ENCODE assay signal across 8 cellular contexts in the genomic region with DNA sequence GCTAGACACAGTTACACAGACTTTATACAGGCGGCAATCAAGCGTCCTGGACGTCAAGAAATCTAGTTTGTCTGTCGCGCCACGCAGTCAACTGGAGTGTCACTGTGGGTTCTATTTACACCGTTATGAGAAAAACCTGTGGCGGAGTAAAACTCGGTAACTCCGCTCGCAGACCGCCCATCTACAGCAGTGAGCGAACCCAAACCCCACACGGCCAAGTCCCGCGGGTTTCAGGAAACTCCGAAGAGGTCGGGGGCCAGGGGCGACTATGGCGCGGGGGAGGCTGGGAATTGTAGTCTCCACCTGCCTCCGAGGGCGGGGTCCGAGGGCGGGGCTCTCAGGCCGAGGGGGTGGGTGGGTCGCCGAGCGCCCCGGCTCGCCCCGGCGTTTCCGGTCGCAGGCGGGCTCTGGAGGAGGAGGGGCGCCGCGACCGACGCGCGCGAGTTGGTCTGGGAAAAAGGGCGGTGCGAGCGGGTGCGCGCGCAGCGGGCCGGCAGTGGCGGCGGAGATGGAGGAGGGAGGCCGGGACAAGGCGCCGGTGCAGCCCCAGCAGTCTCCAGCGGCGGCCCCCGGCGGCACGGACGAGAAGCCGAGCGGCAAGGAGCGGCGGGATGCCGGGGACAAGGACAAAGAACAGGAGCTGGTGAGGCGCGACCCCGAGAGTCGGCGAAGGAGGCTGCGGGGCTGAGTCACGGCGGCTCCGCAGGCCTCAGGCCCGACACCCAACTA. TPM values are rescaled to one million over a fixed set of nuclear protein-coding genes. Genes with fewer than 3 reads are reported as not detected.
DNase-seq lines count a peak whose midpoint lies in the region; ATAC-seq, FAIRE-seq and TF ChIP-seq lines count a peak whose summit lies in the region.

Gene PSMD2, plus strand, starts transcription at position 483 of the 729 bp plus-strand sequence. Its CDS starts 26 bp downstream, at position 509.

- H3K4me1 Mint-ChIP-seq in T-helper 2 cell treated with Interferon-gamma antibody and Interleukin-4, amounts not matched to agents 5 μg/mL and 100 μg/mL, for 36 hours (ENCODE audit: low read depth): peaks cover 26% of the 10 kb centered on the region

- H3K4me1 ChIP-seq in ascending aorta (no peaks in the 10 kb centered on the region), right cardiac atrium (ENCODE audit: control insufficient read depth, insufficient read depth, low read length) (peaks cover 3% of the 10 kb centered on the region)

- H3K36me3 ChIP-seq in ascending aorta: peaks cover 34 to 36% of the 10 kb centered on the region in 2 donors

- peak; percentile 55 for ATAC-seq in GM18508 (IDR thresholded peaks at IDR 0.05; ENCODE audit: insufficient read depth, unreplicated experiment)
- peak; percentile 93 for ATAC-seq in HG02981 (IDR thresholded peaks at IDR 0.05; ENCODE audit: unreplicated experiment)
- peak; percentile 99 for ATAC-seq in right cardiac atrium

- intact Hi-C loops in ascending aorta (cut with DNase I): loop anchor here (1.0 to 5.0 kb wide), 9 partner anchors 15 to 412 kb away; partner anchors contain the start of genes ABCF3, AP2M1, CLCN2 and EEF1AKMT4
- intact Hi-C loops in right cardiac atrium (cut with DNase I): loop anchor here in 2 of 4 donors (10.0 kb wide), 2 partner anchors 74 to 114 kb away; partner anchors contain the start of genes ABCF3 (in 1 of the 2) and VWA5B2 (in 1 of the 2)

- no peak for FAIRE-seq in urothelium cell line (lab: Jason Lieb, UNC)

- WGBS in right cardiac atrium: under 1% methylated on average over 78 of the region's 78 CpGs

- H3K27me3 ChIP-seq in ascending aorta (no peaks in the 10 kb centered on the region), right cardiac atrium (ENCODE audit: control insufficient read depth, insufficient read depth) (no peaks in the 10 kb centered on the region)

- H3K4me3 ChIP-seq in ascending aorta (peak within 1 kb of the TSS; percentile 75 to 78), right cardiac atrium (ENCODE audit: low read length) (peak within 1 kb of the TSS; percentile 89)

- peak; percentile 97 for DNase-seq in NCI-H2029 (lab: John Stamatoyannopoulos, UW)
- peak; percentile 94 for DNase-seq in T-helper 2 cell treated with Interferon-gamma antibody and Interleukin-4, amounts not matched to agents 5 μg/mL and 100 μg/mL, for 36 hours (ENCODE audit: low spot score)
- DNase-seq in ascending aorta (ENCODE audit: low spot score in 2 of 2): peak; percentile 84 to 99
- DNase-seq in right cardiac atrium: peak; percentile 98 to 99 (median 99)
- peak; percentile 81 for DNase-seq in pulmonary artery endothelial cell (ENCODE audit: low read depth, low spot score)
- DNase-seq in urothelium cell line (ENCODE audit: low spot score): peak; percentile 99

- peak in 1 of 3 experiments; percentile 18 for TF ChIP-seq CTCF in ascending aorta (IDR thresholded peaks at IDR 0.05)

- peak within 1 kb of the TSS; percentile 89 for H3K27ac Mint-ChIP-seq in T-helper 2 cell treated with Interferon-gamma antibody and Interleukin-4, amounts not matched to agents 5 μg/mL and 100 μg/mL, for 36 hours

- H3K27me3 Mint-ChIP-seq in T-helper 2 cell treated with Interferon-gamma antibody and Interleukin-4, amounts not matched to agents 5 μg/mL and 100 μg/mL, for 36 hours (ENCODE audit: low read depth): peaks cover 1% of the 10 kb centered on the region

- H3K9me3 ChIP-seq in ascending aorta (no peaks in the 10 kb centered on the region), right cardiac atrium (ENCODE audit: control insufficient read depth, low read length) (no peaks in the 10 kb centered on the region)

- peak within 1 kb of the TSS; percentile 90 for H3K4me3 Mint-ChIP-seq in T-helper 2 cell treated with Interferon-gamma antibody and Interleukin-4, amounts not matched to agents 5 μg/mL and 100 μg/mL, for 36 hours

- H3K9me3 Mint-ChIP-seq in T-helper 2 cell treated with Interferon-gamma antibody and Interleukin-4, amounts not matched to agents 5 μg/mL and 100 μg/mL, for 36 hours: no peaks in the 10 kb centered on the region

- H3K36me3 Mint-ChIP-seq in T-helper 2 cell treated with Interferon-gamma antibody and Interleukin-4, amounts not matched to agents 5 μg/mL and 100 μg/mL, for 36 hours (ENCODE audit: low read depth): peaks cover 43% of the 10 kb centered on the region

- peak within 1 kb of the TSS; percentile 73 to 76 for H3K27ac ChIP-seq in ascending aorta
- peak within 1 kb of the TSS; percentile 89 for H3K27ac ChIP-seq in right cardiac atrium (ENCODE audit: low read length)

RNA-seq across cellular contexts. Expression of gene PSMD2, which starts in this region (rescaled TPM):
- 151 TPM for total RNA-seq in ascending aorta
- total RNA-seq in right cardiac atrium: 100 to 1,000 TPM; 198 to 230 (median 227) TPM
- 161 TPM for polyA plus RNA-seq in right cardiac atrium
- 780 and 805 TPM in 2 replicates for total RNA-seq in pulmonary artery endothelial cell

Comparison
In these comparisons a context has a peak if more than half of its experiments do, and no peak if none do; other contexts are left out.
1. Peak in every context shown above with its lines: DNase-seq, ATAC-seq, H3K4me3 ChIP-seq and H3K27ac ChIP-seq.